In genomic region chr21:46572850-46573249, GRCh38 we compare ENCODE assay signal across 36 cellular contexts. TPM values are rescaled to one million over a fixed set of nuclear protein-coding genes. Genes with fewer than 3 reads are reported as not detected.
"Had no signal": no experiment of that assay in that cellular context is flagged by ENCODE, and none has a peak within 500 bp of the region (broad histone marks: within the 10 kb centered on the region; RNA-seq: fewer than 3 reads in every experiment).

No MANE protein-coding gene starts in this region.

- H3K4me1 ChIP-seq: adrenal gland, body of pancreas, esophagus squamous epithelium, gastroesophageal sphincter had no signal

- H3K4me3 ChIP-seq: adrenal gland, body of pancreas, esophagus squamous epithelium, gastroesophageal sphincter, heart right ventricle, hepatocyte had no signal

- H3K9me3 ChIP-seq: adrenal gland, body of pancreas had no signal

- H3K4me1 Mint-ChIP-seq: activated T-helper 17 cell treated with anti-CD3 and anti-CD28 coated beads, Interleukin-2, amount 50 U/mL, for 72 hours had no signal

- H3K27ac Mint-ChIP-seq: activated CD8-positive, alpha-beta T cell treated with anti-CD3 and anti-CD28 coated beads for 36 hours; activated naive CD8-positive, alpha-beta T cell; activated T-helper 17 cell treated with anti-CD3 and anti-CD28 coated beads, Interleukin-2, amount 50 U/mL, for 72 hours; T-helper 17 cell; T-helper 2 cell treated with Interferon-gamma antibody and Interleukin-4, amounts not matched to agents 5 μg/mL and 100 μg/mL, for 36 hours had no signal

- H3K79me2 ChIP-seq: hepatocyte had no signal

- H3K27ac ChIP-seq: adrenal gland, body of pancreas, epithelial cell of prostate, esophagus squamous epithelium, gastroesophageal sphincter, heart right ventricle, hepatocyte, WERI-Rb-1 had no signal

- H2AFZ ChIP-seq: hepatocyte had no signal

- DNase-seq: activated CD4-positive, alpha-beta T cell treated with anti-CD3 and anti-CD28 coated beads for 48 hours; activated CD4-positive, alpha-beta T cell treated with anti-CD3 and anti-CD28 coated beads, Interleukin-2, amount 50 U/mL, for 1 hour; activated CD4-positive, alpha-beta T cell treated with anti-CD3 and anti-CD28 coated beads, Interleukin-2, amount 50 U/mL, for 48 hours; activated CD4-positive, CD25-positive, alpha-beta regulatory T cell; activated CD8-positive, alpha-beta memory T cell treated with anti-CD3 and anti-CD28 coated beads for 24 hours; activated CD8-positive, alpha-beta T cell treated with anti-CD3 and anti-CD28 coated beads for 36 hours; activated effector memory CD4-positive, alpha-beta T cell treated with Interleukin-2 at 50 U/mL for 16 hours; activated gamma-delta T cell treated with Interleukin-2 at 50 U/mL for 16 hours; activated naive CD4-positive, alpha-beta T cell treated with anti-CD3 and anti-CD28 coated beads, Interleukin-2, amount 50 U/mL, for 16 hours; activated naive CD4-positive, alpha-beta T cell treated with Interleukin-2 at 50 U/mL for 16 hours; activated T-cell treated with anti-CD3 and anti-CD28 coated beads, Interleukin-2, amount 50 U/mL, for 4 hours; adrenal gland; amygdala; aorta; body of pancreas; caudate nucleus; cortex of kidney; dermis blood vessel endothelial cell; effector CD8-positive, alpha-beta T cell; esophagus squamous epithelium; foreskin melanocyte; heart right ventricle; T-helper 17 cell; T1000; WERI-Rb-1 had no signal

- H3K27me3 Mint-ChIP-seq: activated CD8-positive, alpha-beta T cell treated with anti-CD3 and anti-CD28 coated beads for 36 hours; activated naive CD8-positive, alpha-beta T cell; activated T-helper 17 cell treated with anti-CD3 and anti-CD28 coated beads, Interleukin-2, amount 50 U/mL, for 72 hours; T-helper 17 cell had no signal

- H3K4me3 Mint-ChIP-seq: activated CD8-positive, alpha-beta T cell treated with anti-CD3 and anti-CD28 coated beads for 36 hours; activated naive CD8-positive, alpha-beta T cell; activated T-cell treated with anti-CD3 and anti-CD28 coated beads, Interleukin-2, amount 50 U/mL, for 4 hours; activated T-helper 17 cell treated with anti-CD3 and anti-CD28 coated beads, Interleukin-2, amount 50 U/mL, for 72 hours; T-helper 17 cell; T-helper 2 cell treated with Interferon-gamma antibody and Interleukin-4, amounts not matched to agents 5 μg/mL and 100 μg/mL, for 36 hours had no signal

- H3K4me2 ChIP-seq: hepatocyte had no signal

- ATAC-seq: activated CD8-positive, alpha-beta T cell treated with anti-CD3 and anti-CD28 coated beads for 36 hours; activated T-cell treated with anti-CD3 and anti-CD28 coated beads, Interleukin-2, amount 50 U/mL, for 4 hours; activated T-helper 17 cell treated with anti-CD3 and anti-CD28 coated beads, Interleukin-2, amount 50 U/mL, for 72 hours; body of pancreas; gastroesophageal sphincter; heart right ventricle; T-helper 17 cell had no signal

RNA-seq across cellular contexts. Expression of gene S100B, which starts 32.0 kb away (rescaled TPM):
- total RNA-seq: activated T-helper 17 cell treated with anti-CD3 and anti-CD28 coated beads, Interleukin-2, amount 50 U/mL, for 72 hours; chondrocyte; dermis blood vessel endothelial cell; endothelial cell of umbilical vein; fibroblast of lung; fibroblast of villous mesenchyme; glomerular endothelial cell; hepatocyte; T-helper 17 cell had no signal
- polyA plus RNA-seq: endothelial cell of umbilical vein, hepatocyte had no signal
